In the genomic region with DNA sequence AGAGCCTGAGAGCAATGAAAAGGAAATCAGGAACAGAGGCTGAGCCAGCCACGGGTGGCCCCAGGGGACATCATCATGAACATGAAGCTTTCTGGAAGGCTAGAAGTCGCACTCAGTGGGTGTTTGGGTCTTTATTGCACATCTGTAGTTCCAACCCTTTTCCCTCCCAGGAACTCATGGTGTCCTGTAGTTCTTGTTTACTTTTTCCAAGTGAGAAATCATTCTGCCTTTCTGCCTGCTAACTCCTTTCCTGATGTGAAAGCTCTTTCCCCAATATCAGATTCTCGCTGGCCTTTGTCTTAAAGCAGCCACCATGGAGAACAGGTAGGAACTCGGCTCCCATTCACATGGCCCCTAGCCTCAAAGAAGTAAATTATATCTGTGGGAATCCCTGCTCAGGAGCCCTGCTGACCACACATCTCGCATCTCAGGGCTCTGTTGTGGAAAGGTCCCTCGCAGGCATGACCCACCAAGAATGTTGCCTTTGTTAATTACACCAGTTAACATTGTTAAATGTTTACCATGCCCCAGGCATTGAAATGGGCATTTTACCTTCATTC, we compare ENCODE assay signal across 15 cellular contexts.
DNase-seq lines count a peak whose midpoint lies in the region; ATAC-seq and TF ChIP-seq lines count a peak whose summit lies in the region.
"Had no signal": no experiment of that assay in that cellular context is flagged by ENCODE, and none has a peak within 500 bp of the region (broad histone marks: within the 10 kb centered on the region; RNA-seq: fewer than 3 reads in every experiment).

No MANE protein-coding gene starts in this region.

- POLR2A ChIA-PET in MCF 10A (lab: Yijun Ruan, JAX): no interaction called here

- CTCF ChIA-PET in MCF 10A (lab: Yijun Ruan, JAX): interaction anchor here (0.7 kb wide), 1 partner anchor 594 kb away, joined by 3 read pairs; no protein-coding TSS in a partner anchor

- BruUV-seq in MCF 10A (replicated peaks; lab: Mats Ljungman, UMichigan): no TSS peak

- H3K4me1 ChIP-seq in breast epithelium: peaks cover 12 to 16% of the 10 kb centered on the region in 2 donors
- H3K4me1 ChIP-seq in gastroesophageal sphincter: peaks cover 0 to 34% (median 15%) of the 10 kb centered on the region in 3 donors
- H3K4me1 ChIP-seq in neuron (ENCODE audit: insufficient read depth, low read length): peaks cover 25% of the 10 kb centered on the region
- H3K4me1 ChIP-seq in upper lobe of right lung: peaks cover 27% of the 10 kb centered on the region

- 60 to 94% methylated on average over 3 to 5 of the region's 6 CpGs for WGBS in gastroesophageal sphincter (ENCODE audit: low coverage in 1 of 2), 2 donors

- no peak for TF ChIP-seq POLR2A in breast epithelium (IDR thresholded peaks at IDR 0.05)
- no peak for TF ChIP-seq POLR2A in gastroesophageal sphincter (IDR thresholded peaks at IDR 0.05)

- H3K27ac Mint-ChIP-seq in MCF 10A (ENCODE audit: low read depth, unreplicated experiment): no peak overlapping the region
- H3K27ac Mint-ChIP-seq: activated T-cell treated with anti-CD3 and anti-CD28 coated beads, Interleukin-2, amount 50 U/mL, for 72 hours; natural killer cell treated with Interleukin-12 subunit alpha and Interleukin-12 subunit beta and Interleukin-15 and Interleukin-18, amount 100 ng/mL, for 72 hours had no signal

- H3K27ac ChIP-seq in breast epithelium (peak overlapping the region; percentile 84), gastroesophageal sphincter (peak overlapping the region; percentile 2 to 69 (median 53)), upper lobe of right lung (peak overlapping the region; percentile 32)

- no peaks in the 10 kb centered on the region for H3K9me3 Mint-ChIP-seq in MCF 10A (ENCODE audit: unreplicated experiment)

- no peaks in the 10 kb centered on the region for H3K4me1 Mint-ChIP-seq in MCF 10A (ENCODE audit: insufficient read depth, unreplicated experiment)

- H3K36me3 ChIP-seq in breast epithelium (no peaks in the 10 kb centered on the region), gastroesophageal sphincter (no peaks in the 10 kb centered on the region), neuron (ENCODE audit: insufficient read depth, low read length) (no peaks in the 10 kb centered on the region), upper lobe of right lung (no peaks in the 10 kb centered on the region)

- H3K4me3 ChIP-seq in breast epithelium (no peak overlapping the region), gastroesophageal sphincter (no peak overlapping the region), neuron (ENCODE audit: low read length) (no peak overlapping the region), upper lobe of right lung (no peak overlapping the region)

- H2AFZ ChIP-seq in neuron (ENCODE audit: low read depth, low read length): peak overlapping the region; percentile 20

- TF ChIP-seq EP300 in gastroesophageal sphincter (IDR thresholded peaks at IDR 0.05): no peak

- H3K36me3 Mint-ChIP-seq in MCF 10A (ENCODE audit: insufficient read depth, unreplicated experiment): no peaks in the 10 kb centered on the region
- H3K36me3 Mint-ChIP-seq: natural killer cell treated with Interleukin-12 subunit alpha and Interleukin-12 subunit beta and Interleukin-15 and Interleukin-18, amount 100 ng/mL, for 72 hours had no signal

- no peaks in the 10 kb centered on the region for H3K27me3 Mint-ChIP-seq in MCF 10A (ENCODE audit: insufficient read depth, unreplicated experiment)
- H3K27me3 Mint-ChIP-seq: natural killer cell treated with Interleukin-12 subunit alpha and Interleukin-12 subunit beta and Interleukin-15 and Interleukin-18, amount 100 ng/mL, for 72 hours had no signal

- H3K4me3 Mint-ChIP-seq in MCF 10A (ENCODE audit: unreplicated experiment): no peak overlapping the region
- H3K4me3 Mint-ChIP-seq: activated T-cell treated with anti-CD3 and anti-CD28 coated beads, Interleukin-2, amount 50 U/mL, for 72 hours; natural killer cell treated with Interleukin-12 subunit alpha and Interleukin-12 subunit beta and Interleukin-15 and Interleukin-18, amount 100 ng/mL, for 72 hours had no signal

- no peaks in the 10 kb centered on the region for H3K9me3 ChIP-seq in breast epithelium
- H3K9me3 ChIP-seq in gastroesophageal sphincter: no peaks in the 10 kb centered on the region
- H3K9me3 ChIP-seq in neuron (ENCODE audit: low read length): no peaks in the 10 kb centered on the region
- no peaks in the 10 kb centered on the region for H3K9me3 ChIP-seq in upper lobe of right lung

- ATAC-seq in gastroesophageal sphincter (no peak), upper lobe of right lung (no peak)
- ATAC-seq: activated T-cell treated with anti-CD3 and anti-CD28 coated beads, Interleukin-2, amount 50 U/mL, for 72 hours; natural killer cell treated with Interleukin-12 subunit alpha and Interleukin-12 subunit beta and Interleukin-15 and Interleukin-18, amount 100 ng/mL, for 72 hours had no signal

- no peak for TF ChIP-seq CTCF in breast epithelium (IDR thresholded peaks at IDR 0.05)
- TF ChIP-seq CTCF in MCF 10A (IDR thresholded peaks at IDR 0.05; ENCODE audit: unreplicated experiment): no peak
- TF ChIP-seq CTCF in gastroesophageal sphincter (IDR thresholded peaks at IDR 0.05): no peak
- TF ChIP-seq CTCF in upper lobe of right lung (IDR thresholded peaks at IDR 0.05): no peak

- intact Hi-C loops in breast epithelium (cut with DNase I; ENCODE audit: low total_unique reads) (no loop called here), MCF 10A (cut with micrococcal nuclease) (no loop called here), upper lobe of right lung (cut with DNase I) (no loop called here)

- DNase-seq in breast epithelium (ENCODE audit: low spot score in 2 of 2) (no peak), MCF 10A (ENCODE audit: unreplicated experiment) (no peak), upper lobe of right lung (no peak), EL (no peak), pons (ENCODE audit: low spot score) (no peak), AG20443 (ENCODE audit: low spot score) (no peak)
- DNase-seq: 8988T; activated CD4-positive, alpha-beta T cell treated with anti-CD3 and anti-CD28 coated beads, Interleukin-2, amount 50 U/mL, for 4 hours; activated T-cell treated with anti-CD3 and anti-CD28 coated beads, Interleukin-2, amount 50 U/mL, for 72 hours; NCI-H510A; small intestine; stimulated activated naive CD4-positive, alpha-beta T cell had no signal

- H3K27me3 ChIP-seq in breast epithelium (no peaks in the 10 kb centered on the region), gastroesophageal sphincter (no peaks in the 10 kb centered on the region), neuron (ENCODE audit: insufficient read depth, low read length) (no peaks in the 10 kb centered on the region), upper lobe of right lung (no peaks in the 10 kb centered on the region)

Comparison
In these comparisons a context has a peak if more than half of its experiments do, and no peak if none do; other contexts are left out.
1. H3K27ac ChIP-seq: peak in every context shown above with its lines; median percentile 84 in breast epithelium; 53 in gastroesophageal sphincter; 32 in upper lobe of right lung.